In the genomic region with DNA sequence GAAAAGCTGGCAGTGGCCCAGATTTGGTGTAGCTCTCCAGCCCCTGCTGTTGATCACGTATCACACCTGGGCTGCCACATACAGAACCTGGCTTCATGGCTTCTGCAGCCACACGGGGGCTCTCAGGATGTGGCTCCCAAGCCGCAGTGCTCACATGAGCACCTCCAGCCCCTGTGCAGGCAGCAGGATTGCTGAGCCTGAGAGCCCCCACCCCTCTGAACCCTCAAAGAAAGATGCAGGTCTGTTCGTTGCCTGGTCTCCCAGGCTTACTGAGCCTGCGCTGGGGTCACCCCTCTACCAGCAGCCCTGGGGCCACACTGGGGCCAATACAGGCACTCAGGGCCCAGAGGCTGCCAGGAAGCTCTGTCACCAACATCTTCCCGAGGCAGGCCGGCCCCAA, we compare ENCODE assay signal across 8 cellular contexts. TPM values are rescaled to one million over a fixed set of nuclear protein-coding genes. Genes with fewer than 3 reads are reported as not detected.
DNase-seq lines count a peak whose midpoint lies in the region; ATAC-seq and TF ChIP-seq lines count a peak whose summit lies in the region.

No MANE protein-coding gene starts in this region.

- WGBS in lung, 2 donors: 66 to 69% methylated on average over 7 of the region's 7 CpGs

- H3K9me3 Mint-ChIP-seq in activated T-helper 17 cell treated with anti-CD3 and anti-CD28 coated beads, Interleukin-2, amount 50 U/mL, for 72 hours: no peaks in the 10 kb centered on the region

- H4K20me1 ChIP-seq in BLaER1: peaks cover 36% of the 10 kb centered on the region
- no peaks in the 10 kb centered on the region for H4K20me1 ChIP-seq in Loucy (ENCODE audit: insufficient read depth, low read length, poor library complexity, severe bottlenecking)

- H3K4me1 ChIP-seq in BLaER1 (peaks cover 70% of the 10 kb centered on the region), Loucy (ENCODE audit: insufficient read depth, low read length, poor library complexity, severe bottlenecking) (peaks cover 62% of the 10 kb centered on the region), lung (ENCODE audit: control insufficient read depth in 2 of 2, insufficient read depth in 2 of 2, low read length in 2 of 2) (peaks cover 14 to 18% of the 10 kb centered on the region in 2 donors)

- H3K36me3 ChIP-seq in BLaER1: no peaks in the 10 kb centered on the region
- H3K36me3 ChIP-seq in Loucy (ENCODE audit: insufficient read depth, low read length): no peaks in the 10 kb centered on the region
- no peaks in the 10 kb centered on the region for H3K36me3 ChIP-seq in lung (ENCODE audit: control insufficient read depth in 2 of 2, insufficient read depth in 2 of 2, low read length in 2 of 2)

- H3K9me2 ChIP-seq in Loucy (replicated peaks; ENCODE audit: low read depth, low read length): no peaks in the 10 kb centered on the region

- H3K36me3 Mint-ChIP-seq in activated T-helper 17 cell treated with anti-CD3 and anti-CD28 coated beads, Interleukin-2, amount 50 U/mL, for 72 hours (ENCODE audit: low read depth): peaks cover 75% of the 10 kb centered on the region

- peak overlapping the region; percentile 82 for H3K4me3 Mint-ChIP-seq in activated T-helper 17 cell treated with anti-CD3 and anti-CD28 coated beads, Interleukin-2, amount 50 U/mL, for 72 hours

- H3K9me3 ChIP-seq in BLaER1: no peaks in the 10 kb centered on the region
- H3K9me3 ChIP-seq in Loucy (ENCODE audit: insufficient read depth, low read depth, low read length): no peaks in the 10 kb centered on the region
- H3K9me3 ChIP-seq in lung (ENCODE audit: control insufficient read depth in 2 of 2, insufficient read depth in 1 of 2, low read length in 1 of 2): no peaks in the 10 kb centered on the region

- H3K4me1 Mint-ChIP-seq in activated T-helper 17 cell treated with anti-CD3 and anti-CD28 coated beads, Interleukin-2, amount 50 U/mL, for 72 hours: peaks cover 43% of the 10 kb centered on the region

- H3K27ac ChIP-seq in BLaER1: no peak overlapping the region
- H3K27ac ChIP-seq in lung (ENCODE audit: low read depth in 1 of 2, low read length in 1 of 2): peak overlapping the region; percentile 4 to 57

- H3K27me3 ChIP-seq in BLaER1 (peaks cover 8% of the 10 kb centered on the region; the same call in 1 of the 2 replicates), Loucy (ENCODE audit: insufficient read depth, low read length, poor library complexity, severe bottlenecking) (no peaks in the 10 kb centered on the region), lung (ENCODE audit: control insufficient read depth, insufficient read depth) (no peaks in the 10 kb centered on the region)

- DNase-seq in lung (ENCODE audit: low spot score) (no peak), SHP77 (lab: John Stamatoyannopoulos, UW) (no peak), GM19238 (ENCODE audit: insufficient read length, low spot score) (no peak), foreskin melanocyte (no peak), germinal center (ENCODE audit: low spot score) (no peak)

- no peak overlapping the region for H2AFZ ChIP-seq in Loucy (ENCODE audit: low read length)

- H3F3A ChIP-seq in Loucy (ENCODE audit: low read depth): no peaks in the 10 kb centered on the region

- H3K4me2 ChIP-seq in BLaER1: peak overlapping the region; percentile 100
- H3K4me2 ChIP-seq in Loucy (ENCODE audit: low read depth, low read length, poor library complexity, severe bottlenecking): peak overlapping the region; percentile 88

- H3K4me3 ChIP-seq in BLaER1 (no peak overlapping the region), Loucy (ENCODE audit: low read length, poor library complexity, severe bottlenecking) (peak overlapping the region; percentile 95), lung (no peak overlapping the region)

- H3K9ac ChIP-seq in BLaER1 (0 out of 2 replicates have a peak overlapping the region, but pooled peaks have one; percentile 2), Loucy (ENCODE audit: low read depth, low read length, poor library complexity, severe bottlenecking) (peak overlapping the region; percentile 78)

- ATAC-seq in activated T-helper 17 cell treated with anti-CD3 and anti-CD28 coated beads, Interleukin-2, amount 50 U/mL, for 72 hours (replicated peaks): peak; percentile 25
- no peak for ATAC-seq in lung (ENCODE audit: insufficient read depth, low FRiP score)

- TF ChIP-seq CTCF in Loucy (conservative IDR thresholded peaks at IDR 0.05; ENCODE audit: low read length): peak; percentile 34
- no peak for TF ChIP-seq CTCF in lung (IDR thresholded peaks at IDR 0.05; ENCODE audit: control extremely low read depth, extremely low read depth)

- peak overlapping the region; percentile 95 for H3K27ac Mint-ChIP-seq in activated T-helper 17 cell treated with anti-CD3 and anti-CD28 coated beads, Interleukin-2, amount 50 U/mL, for 72 hours

- H3K27me3 Mint-ChIP-seq in activated T-helper 17 cell treated with anti-CD3 and anti-CD28 coated beads, Interleukin-2, amount 50 U/mL, for 72 hours: no peaks in the 10 kb centered on the region

- peaks cover 74% of the 10 kb centered on the region for H3K79me2 ChIP-seq in Loucy (ENCODE audit: insufficient read depth, low read length)

RNA-seq across cellular contexts. Expression of a gene that starts 2.7 kb away (rescaled TPM):
- 10 to 100 TPM; 34.4 to 40.3 TPM for total RNA-seq in activated T-helper 17 cell treated with anti-CD3 and anti-CD28 coated beads, Interleukin-2, amount 50 U/mL, for 72 hours
- 10 to 100 TPM in 1 of 2 donors, 1 to 10 TPM in 1; 5.7 to 13.2 TPM for total RNA-seq in lung
- 10 to 100 TPM in 1 of 2 donors, 1 to 10 TPM in 1; 8.9 to 11.9 TPM for polyA plus RNA-seq in lung

RNA-seq across cellular contexts. Expression of a gene that starts 47.1 kb away (rescaled TPM):
- 10 to 100 TPM; 34.5 to 39.1 TPM for total RNA-seq in activated T-helper 17 cell treated with anti-CD3 and anti-CD28 coated beads, Interleukin-2, amount 50 U/mL, for 72 hours
- total RNA-seq in lung: 10 to 100 TPM; 19.3 to 26.0 TPM
- 10 to 100 TPM; 11.4 to 16.1 TPM for polyA plus RNA-seq in lung
